In genomic region chr17:51260237-51260959, GRCh38 we compare ENCODE assay signal across 8 cellular contexts. TPM values are rescaled to one million over a fixed set of nuclear protein-coding genes. Genes with fewer than 3 reads are reported as not detected.
DNase-seq lines count a peak whose midpoint lies in the region; ATAC-seq and TF ChIP-seq lines count a peak whose summit lies in the region.

Gene UTP18 (plus strand): TSS chr17:51260546. CDS start chr17:51260585, 39 bp downstream.

- peaks cover 71% of the 10 kb centered on the region for H3K4me1 Mint-ChIP-seq in activated T-cell treated with anti-CD3 and anti-CD28 coated beads, Interleukin-2, amount 50 U/mL, for 24 hours (ENCODE audit: low read depth)

- no peaks in the 10 kb centered on the region for H3K9me3 Mint-ChIP-seq in activated T-cell treated with anti-CD3 and anti-CD28 coated beads, Interleukin-2, amount 50 U/mL, for 24 hours

- peaks cover 29% of the 10 kb centered on the region for H3K4me1 ChIP-seq in muscle layer of colon (ENCODE audit: insufficient read depth, low read length)

- H3K9me3 ChIP-seq in muscle layer of colon (ENCODE audit: low read length) = no peaks in the 10 kb centered on the region

- H3K4me3 ChIP-seq in muscle layer of colon (ENCODE audit: low read depth in 1 of 2, low read length in 2 of 2) = peak within 1 kb of the TSS; percentile 77 to 90

- peak within 1 kb of the TSS; percentile 79 for H3K9ac ChIP-seq in muscle layer of colon (ENCODE audit: low read length)

- ATAC-seq in GM21737 (IDR thresholded peaks at IDR 0.05; ENCODE audit: unreplicated experiment) = peak; percentile 71
- peak; percentile 98 for ATAC-seq in esophagus mucosa

- H3K27ac ChIP-seq in muscle layer of colon (ENCODE audit: low read depth, low read length) = peak within 1 kb of the TSS; percentile 99

- peak within 1 kb of the TSS; percentile 100 for H3K27ac Mint-ChIP-seq in activated T-cell treated with anti-CD3 and anti-CD28 coated beads, Interleukin-2, amount 50 U/mL, for 24 hours

- DNase-seq in DMS79 (lab: John Stamatoyannopoulos, UW) (peak; percentile 94), KG1 (lab: John Stamatoyannopoulos, UW) (peak; percentile 99)
- DNase-seq in activated T-cell treated with anti-CD3 and anti-CD28 coated beads, Interleukin-2, amount 50 U/mL, for 24 hours = peak; percentile 96
- peak; percentile 91 to 94 for DNase-seq in stimulated activated CD8-positive, alpha-beta memory T cell treated with anti-CD3 and anti-CD28 coated beads, Interleukin-7, amount 100 ng/mL, for 1 hour (ENCODE audit: low read depth in 2 of 2)

- H3K4me3 Mint-ChIP-seq in activated T-cell treated with anti-CD3 and anti-CD28 coated beads, Interleukin-2, amount 50 U/mL, for 24 hours = peak within 1 kb of the TSS; percentile 82

- H3K36me3 Mint-ChIP-seq in activated T-cell treated with anti-CD3 and anti-CD28 coated beads, Interleukin-2, amount 50 U/mL, for 24 hours (ENCODE audit: low read depth) = peaks cover 84% of the 10 kb centered on the region

- no peaks in the 10 kb centered on the region for H3K27me3 ChIP-seq in muscle layer of colon (ENCODE audit: control insufficient read depth in 1 of 2, insufficient read depth in 2 of 2, low read length in 2 of 2)

- H3K36me3 ChIP-seq in muscle layer of colon (ENCODE audit: insufficient read depth, low read length) = peaks cover 6% of the 10 kb centered on the region

- no peaks in the 10 kb centered on the region for H3K27me3 Mint-ChIP-seq in activated T-cell treated with anti-CD3 and anti-CD28 coated beads, Interleukin-2, amount 50 U/mL, for 24 hours

TF ChIP-seq in PFSK-1, 5 proteins besides CTCF, POLR2A, EP300 and RAD21:
- 0 out of 4 replicates have a peak, but pooled peaks of 1 of the 2 experiments have one; percentile 5 for TF ChIP-seq REST (IDR thresholded peaks at IDR 0.05; ENCODE audit: insufficient read depth in 1 of 2, low read depth in 2 of 2, low read length in 2 of 2)
- peak; percentile 81; the same call in 1 of the 2 replicates for TF ChIP-seq SIN3A (IDR thresholded peaks at IDR 0.05; ENCODE audit: borderline replicate concordance, insufficient read depth, low read length)
- TF ChIP-seq POLR2AphosphoS5 (IDR thresholded peaks at IDR 0.05; ENCODE audit: low read depth, low read length) = peak; percentile 62
- peak; percentile 60 for TF ChIP-seq TAF1 (IDR thresholded peaks at IDR 0.05; ENCODE audit: borderline replicate concordance, insufficient read depth, low read length)
- peak; percentile 22 for TF ChIP-seq FOXP2 (optimal IDR thresholded peaks at IDR 0.05; ENCODE audit: borderline replicate concordance, extremely low read depth, extremely low read length, insufficient read depth)

RNA-seq across cellular contexts. Expression of gene UTP18, which starts in this region (rescaled TPM):
- 67.3 TPM for polyA plus RNA-seq in PFSK-1 (2012; ENCODE audit: insufficient read length, low read depth)
- 27.4 TPM for total RNA-seq in esophagus mucosa

Comparison
In these comparisons a context has a peak if more than half of its experiments do, and no peak if none do; other contexts are left out.
1. Peak in every context shown above with its lines: DNase-seq, ATAC-seq, H3K4me3 ChIP-seq and H3K27ac ChIP-seq.